In the genomic region with DNA sequence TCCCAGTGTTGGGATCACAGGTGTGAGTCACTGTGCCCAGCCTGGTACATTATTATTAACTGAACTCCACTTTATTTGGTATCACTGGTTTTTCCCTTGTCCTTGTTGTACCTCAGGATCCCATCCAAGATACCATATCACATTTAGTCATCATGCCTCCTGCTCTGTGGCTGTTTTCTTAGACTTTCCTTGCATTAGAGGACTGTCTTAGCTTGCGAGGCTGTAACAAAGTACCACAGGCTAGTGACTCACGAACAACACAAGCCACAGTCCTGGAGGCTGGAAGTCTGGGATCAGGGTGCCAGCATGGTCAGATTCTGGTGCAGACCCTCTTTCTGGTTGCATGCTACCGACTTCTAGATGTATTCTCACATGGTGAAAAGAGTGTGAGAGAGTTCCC, we compare ENCODE assay signal across 1 cellular context.
TF ChIP-seq lines count a peak whose summit lies in the region.

No MANE protein-coding gene starts in this region.

TF ChIP-seq in H1, 55 proteins besides CTCF, POLR2A, EP300 and RAD21:
- no peak for TF ChIP-seq TBP (IDR thresholded peaks at IDR 0.05; ENCODE audit: low read depth, low read length)
- no peak for TF ChIP-seq SIN3A (conservative IDR thresholded peaks at IDR 0.05 in 1 of 2, IDR thresholded peaks at IDR 0.05 in 1 of 2; ENCODE audit: low read depth in 1 of 2, low read length in 2 of 2)
- TF ChIP-seq GABPA (IDR thresholded peaks at IDR 0.05; ENCODE audit: borderline replicate concordance, insufficient read depth, low read length) = no peak
- TF ChIP-seq MAFK (IDR thresholded peaks at IDR 0.05; ENCODE audit: low read depth, low read length) = no peak
- no peak for TF ChIP-seq SIRT6 (IDR thresholded peaks at IDR 0.05; ENCODE audit: low read length)
- TF ChIP-seq SUZ12 (IDR thresholded peaks at IDR 0.05; ENCODE audit: low read length) = no peak
- no peak for TF ChIP-seq ZNF274 (IDR thresholded peaks at IDR 0.05; ENCODE audit: borderline replicate concordance, extremely low read depth, low read length)
- TF ChIP-seq TAF7 (optimal IDR thresholded peaks at IDR 0.05; ENCODE audit: borderline replicate concordance, low read depth, low read length) = no peak
- no peak for TF ChIP-seq CREB1 (IDR thresholded peaks at IDR 0.05)
- no peak for TF ChIP-seq SP2 (IDR thresholded peaks at IDR 0.05; ENCODE audit: low read length)
- TF ChIP-seq, protein P1, sequence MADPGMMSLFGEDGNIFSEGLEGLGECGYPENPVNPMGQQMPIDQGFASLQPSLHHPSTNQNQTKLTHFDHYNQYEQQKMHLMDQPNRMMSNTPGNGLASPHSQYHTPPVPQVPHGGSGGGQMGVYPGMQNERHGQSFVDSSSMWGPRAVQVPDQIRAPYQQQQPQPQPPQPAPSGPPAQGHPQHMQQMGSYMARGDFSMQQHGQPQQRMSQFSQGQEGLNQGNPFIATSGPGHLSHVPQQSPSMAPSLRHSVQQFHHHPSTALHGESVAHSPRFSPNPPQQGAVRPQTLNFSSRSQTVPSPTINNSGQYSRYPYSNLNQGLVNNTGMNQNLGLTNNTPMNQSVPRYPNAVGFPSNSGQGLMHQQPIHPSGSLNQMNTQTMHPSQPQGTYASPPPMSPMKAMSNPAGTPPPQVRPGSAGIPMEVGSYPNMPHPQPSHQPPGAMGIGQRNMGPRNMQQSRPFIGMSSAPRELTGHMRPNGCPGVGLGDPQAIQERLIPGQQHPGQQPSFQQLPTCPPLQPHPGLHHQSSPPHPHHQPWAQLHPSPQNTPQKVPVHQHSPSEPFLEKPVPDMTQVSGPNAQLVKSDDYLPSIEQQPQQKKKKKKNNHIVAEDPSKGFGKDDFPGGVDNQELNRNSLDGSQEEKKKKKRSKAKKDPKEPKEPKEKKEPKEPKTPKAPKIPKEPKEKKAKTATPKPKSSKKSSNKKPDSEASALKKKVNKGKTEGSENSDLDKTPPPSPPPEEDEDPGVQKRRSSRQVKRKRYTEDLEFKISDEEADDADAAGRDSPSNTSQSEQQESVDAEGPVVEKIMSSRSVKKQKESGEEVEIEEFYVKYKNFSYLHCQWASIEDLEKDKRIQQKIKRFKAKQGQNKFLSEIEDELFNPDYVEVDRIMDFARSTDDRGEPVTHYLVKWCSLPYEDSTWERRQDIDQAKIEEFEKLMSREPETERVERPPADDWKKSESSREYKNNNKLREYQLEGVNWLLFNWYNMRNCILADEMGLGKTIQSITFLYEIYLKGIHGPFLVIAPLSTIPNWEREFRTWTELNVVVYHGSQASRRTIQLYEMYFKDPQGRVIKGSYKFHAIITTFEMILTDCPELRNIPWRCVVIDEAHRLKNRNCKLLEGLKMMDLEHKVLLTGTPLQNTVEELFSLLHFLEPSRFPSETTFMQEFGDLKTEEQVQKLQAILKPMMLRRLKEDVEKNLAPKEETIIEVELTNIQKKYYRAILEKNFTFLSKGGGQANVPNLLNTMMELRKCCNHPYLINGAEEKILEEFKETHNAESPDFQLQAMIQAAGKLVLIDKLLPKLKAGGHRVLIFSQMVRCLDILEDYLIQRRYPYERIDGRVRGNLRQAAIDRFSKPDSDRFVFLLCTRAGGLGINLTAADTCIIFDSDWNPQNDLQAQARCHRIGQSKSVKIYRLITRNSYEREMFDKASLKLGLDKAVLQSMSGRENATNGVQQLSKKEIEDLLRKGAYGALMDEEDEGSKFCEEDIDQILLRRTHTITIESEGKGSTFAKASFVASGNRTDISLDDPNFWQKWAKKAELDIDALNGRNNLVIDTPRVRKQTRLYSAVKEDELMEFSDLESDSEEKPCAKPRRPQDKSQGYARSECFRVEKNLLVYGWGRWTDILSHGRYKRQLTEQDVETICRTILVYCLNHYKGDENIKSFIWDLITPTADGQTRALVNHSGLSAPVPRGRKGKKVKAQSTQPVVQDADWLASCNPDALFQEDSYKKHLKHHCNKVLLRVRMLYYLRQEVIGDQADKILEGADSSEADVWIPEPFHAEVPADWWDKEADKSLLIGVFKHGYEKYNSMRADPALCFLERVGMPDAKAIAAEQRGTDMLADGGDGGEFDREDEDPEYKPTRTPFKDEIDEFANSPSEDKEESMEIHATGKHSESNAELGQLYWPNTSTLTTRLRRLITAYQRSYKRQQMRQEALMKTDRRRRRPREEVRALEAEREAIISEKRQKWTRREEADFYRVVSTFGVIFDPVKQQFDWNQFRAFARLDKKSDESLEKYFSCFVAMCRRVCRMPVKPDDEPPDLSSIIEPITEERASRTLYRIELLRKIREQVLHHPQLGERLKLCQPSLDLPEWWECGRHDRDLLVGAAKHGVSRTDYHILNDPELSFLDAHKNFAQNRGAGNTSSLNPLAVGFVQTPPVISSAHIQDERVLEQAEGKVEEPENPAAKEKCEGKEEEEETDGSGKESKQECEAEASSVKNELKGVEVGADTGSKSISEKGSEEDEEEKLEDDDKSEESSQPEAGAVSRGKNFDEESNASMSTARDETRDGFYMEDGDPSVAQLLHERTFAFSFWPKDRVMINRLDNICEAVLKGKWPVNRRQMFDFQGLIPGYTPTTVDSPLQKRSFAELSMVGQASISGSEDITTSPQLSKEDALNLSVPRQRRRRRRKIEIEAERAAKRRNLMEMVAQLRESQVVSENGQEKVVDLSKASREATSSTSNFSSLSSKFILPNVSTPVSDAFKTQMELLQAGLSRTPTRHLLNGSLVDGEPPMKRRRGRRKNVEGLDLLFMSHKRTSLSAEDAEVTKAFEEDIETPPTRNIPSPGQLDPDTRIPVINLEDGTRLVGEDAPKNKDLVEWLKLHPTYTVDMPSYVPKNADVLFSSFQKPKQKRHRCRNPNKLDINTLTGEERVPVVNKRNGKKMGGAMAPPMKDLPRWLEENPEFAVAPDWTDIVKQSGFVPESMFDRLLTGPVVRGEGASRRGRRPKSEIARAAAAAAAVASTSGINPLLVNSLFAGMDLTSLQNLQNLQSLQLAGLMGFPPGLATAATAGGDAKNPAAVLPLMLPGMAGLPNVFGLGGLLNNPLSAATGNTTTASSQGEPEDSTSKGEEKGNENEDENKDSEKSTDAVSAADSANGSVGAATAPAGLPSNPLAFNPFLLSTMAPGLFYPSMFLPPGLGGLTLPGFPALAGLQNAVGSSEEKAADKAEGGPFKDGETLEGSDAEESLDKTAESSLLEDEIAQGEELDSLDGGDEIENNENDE (IDR thresholded peaks at IDR 0.05; ENCODE audit: insufficient replicate concordance, low read length) = no peak
- no peak for TF ChIP-seq RXRA (IDR thresholded peaks at IDR 0.05; ENCODE audit: insufficient read depth, low read depth, low read length)
TF ChIP-seq in H1: peak in this region for 0.
